ENCODE assay signal across 8 cellular contexts in genomic region chr5:132294728-132295504, GRCh38. TPM values are rescaled to one million over a fixed set of nuclear protein-coding genes. Genes with fewer than 3 reads are reported as not detected.
DNase-seq lines count a peak whose midpoint lies in the region; TF ChIP-seq lines count a peak whose summit lies in the region.

No MANE protein-coding gene starts in this region.

- H3K36me3 ChIP-seq in KMS-11 (ENCODE audit: insufficient read depth) (no peaks in the 10 kb centered on the region), liver (ENCODE audit: control insufficient read depth in 4 of 4, insufficient read depth in 3 of 4, low read depth in 1 of 4, low read length in 3 of 4) (no peaks in the 10 kb centered on the region)

- H3K4me1 ChIP-seq in KMS-11 (ENCODE audit: low read depth, poor library complexity, severe bottlenecking) (peaks cover 23% of the 10 kb centered on the region), liver (ENCODE audit: control insufficient read depth in 4 of 4, insufficient read depth in 4 of 4, low read length in 3 of 4) (peaks cover 5 to 18% (median 12%) of the 10 kb centered on the region in 4 donors)

- no peaks in the 10 kb centered on the region for H3K79me2 ChIP-seq in KMS-11 (ENCODE audit: insufficient read depth, low read depth)

- no peaks in the 10 kb centered on the region for H4K20me1 ChIP-seq in KMS-11 (ENCODE audit: insufficient read depth)

- peaks cover 8% of the 10 kb centered on the region; the same call in 1 of the 2 replicates for H3K27me3 ChIP-seq in KMS-11 (ENCODE audit: insufficient read depth, low read depth)
- H3K27me3 ChIP-seq in liver (ENCODE audit: control insufficient read depth in 4 of 4, insufficient read depth in 4 of 4, low read length in 3 of 4) = no peaks in the 10 kb centered on the region

- no peaks in the 10 kb centered on the region for H3K9me3 ChIP-seq in liver (ENCODE audit: control insufficient read depth in 4 of 4, low read length in 3 of 4)

- TF ChIP-seq RAD21 in liver (IDR thresholded peaks at IDR 0.05) = no peak

- 10% methylated on average over 50 of the region's 50 CpGs for WGBS in liver

- peak; percentile 84 for DNase-seq in NK-92 treated with Interleukin-12 subunit alpha and Interleukin-12 subunit beta, amount 100 ng/mL, for 24 hours (lab: John Stamatoyannopoulos, UW)
- no peak for DNase-seq in NK-92 (lab: John Stamatoyannopoulos, UW; ENCODE audit: unreplicated experiment)
- DNase-seq in activated CD4-positive, CD25-positive, alpha-beta regulatory T cell treated with anti-CD3 and anti-CD28 coated beads, Interleukin-2, amount 50 U/mL, for 72 hours = peak; percentile 63
- DNase-seq in stimulated activated CD4-positive, alpha-beta T cell treated with anti-CD3 and anti-CD28 coated beads, TNF-alpha, amount 100 ng/mL, for 4 hours (ENCODE audit: low read depth in 3 of 3) = peak; percentile 47 to 69 (median 63)
- no peak for DNase-seq in midbrain (lab: John Stamatoyannopoulos, UW)

- H3K4me3 ChIP-seq in KMS-11 (IDR thresholded peaks at IDR 0.05; ENCODE audit: insufficient read depth, low read depth, low read length) = no peak overlapping the region
- H3K4me3 ChIP-seq in liver (ENCODE audit: low read depth in 1 of 3, low read length in 3 of 3) = peak overlapping the region; percentile 46 to 75 (median 64)

- H3K27ac ChIP-seq in KMS-11 = no peak overlapping the region
- H3K27ac ChIP-seq in cingulate gyrus (ENCODE audit: low read depth, low read length) = peak overlapping the region; percentile 48
- peak overlapping the region; percentile 92 for H3K27ac ChIP-seq in liver (ENCODE audit: low read depth in 1 of 2, low read length in 2 of 2)

- no peak for TF ChIP-seq CTCF in KMS-11 (conservative IDR thresholded peaks at IDR 0.05; ENCODE audit: low read depth, low read length)
- no peak for TF ChIP-seq CTCF in liver (IDR thresholded peaks at IDR 0.05; ENCODE audit: low read depth, low read length, missing input control)

- H2AFZ ChIP-seq in KMS-11 (ENCODE audit: low read depth) = peak overlapping the region; percentile 98

- peak overlapping the region; percentile 87 for H3K4me2 ChIP-seq in KMS-11

- peak overlapping the region; percentile 98; the same call in 1 of the 2 replicates for H3K9ac ChIP-seq in KMS-11
- H3K9ac ChIP-seq in liver (ENCODE audit: low read depth in 1 of 2, low read length in 2 of 2) = peak overlapping the region in 1 of 2 donors; percentile 86

TF ChIP-seq in liver, 16 proteins besides CTCF, POLR2A, EP300 and RAD21:
- TF ChIP-seq YY1 (IDR thresholded peaks at IDR 0.05) (no peak), FOXA2 (IDR thresholded peaks at IDR 0.05) (no peak), RXRA (IDR thresholded peaks at IDR 0.05) (no peak)

RNA-seq across cellular contexts. Expression of gene SLC22A4, which starts 0.7 kb away (rescaled TPM):
- total RNA-seq in liver = 10 to 100 TPM in 1 of 2 donors, under 1 TPM in 1; 0.59 to 42.2 TPM
- under 1 TPM; 0.25 to 0.35 TPM for polyA plus RNA-seq in liver

RNA-seq across cellular contexts. Expression of gene PDLIM4, which starts 37.4 kb away (rescaled TPM):
- total RNA-seq in liver = under 1 TPM; 0.25 to 0.93 TPM
- polyA plus RNA-seq in liver = under 1 TPM; 0.45 to 0.85 TPM

Comparison
In these comparisons a context has a peak if more than half of its experiments do, and no peak if none do; other contexts are left out.
1. DNase-seq: peak in NK-92 treated with Interleukin-12 subunit alpha and Interleukin-12 subunit beta, amount 100 ng/mL, for 24 hours (single experiment), activated CD4-positive, CD25-positive, alpha-beta regulatory T cell treated with anti-CD3 and anti-CD28 coated beads, Interleukin-2, amount 50 U/mL, for 72 hours (single experiment) and stimulated activated CD4-positive, alpha-beta T cell treated with anti-CD3 and anti-CD28 coated beads, TNF-alpha, amount 100 ng/mL, for 4 hours (3 of 3); none in NK-92 (single experiment) and midbrain (single experiment).